In genomic region chr5:6701500-6701899, GRCh38 we compare ENCODE assay signal across 23 cellular contexts.
"Had no signal": no experiment of that assay in that cellular context is flagged by ENCODE, and none has a peak within 500 bp of the region (broad histone marks: within the 10 kb centered on the region; RNA-seq: fewer than 3 reads in every experiment).

No MANE protein-coding gene starts in this region.

- H3K27ac ChIP-seq: dorsolateral prefrontal cortex, hepatocyte, left ventricle myocardium inferior, lower lobe of right lung, neutrophil, right atrium auricular region, sigmoid colon, skin epidermis, testis, tibial nerve, upper lobe of right lung had no signal

- DNase-seq: cortex of kidney; dorsolateral prefrontal cortex; effector CD8-positive, alpha-beta T cell; kidney; left cardiac atrium; left ventricle myocardium inferior; lower lobe of right lung; mesenchymal stem cell; midbrain; posterior cingulate gyrus; sigmoid colon; stimulated activated CD4-positive, alpha-beta T cell treated with anti-CD3 and anti-CD28 coated beads, Interleukin-2, amount 100 ng/mL, for 24 hours; stimulated activated CD4-positive, alpha-beta T cell treated with anti-CD3 and anti-CD28 coated beads, Interleukin-4, amount 100 ng/mL, for 4 hours; stimulated activated naive B cell treated with anti-CD40 and anti-IgM and Interleukin-4, amounts not matched to agents 10 μg/mL and 1 μg/mL and 100 μg/mL, for 72 hours; stimulated activated naive CD8-positive, alpha-beta T cell treated with anti-CD3 and anti-CD28 coated beads, Interleukin-15, amount 100 ng/mL, for 72 hours; testis; upper lobe of right lung had no signal

- ATAC-seq: left cardiac atrium; lower lobe of right lung; natural killer cell treated with Interleukin-12 subunit alpha and Interleukin-12 subunit beta and Interleukin-15 and Interleukin-18, amount 100 ng/mL, for 72 hours; stimulated activated naive B cell treated with anti-CD40 and anti-IgM and Interleukin-4, amounts not matched to agents 10 μg/mL and 1 μg/mL and 100 μg/mL, for 72 hours; stimulated activated naive CD8-positive, alpha-beta T cell treated with anti-CD3 and anti-CD28 coated beads, Interleukin-15, amount 100 ng/mL, for 72 hours; upper lobe of right lung had no signal

- H2AFZ ChIP-seq: hepatocyte had no signal

- H3K4me2 ChIP-seq: hepatocyte had no signal

- H3K27me3 ChIP-seq: right atrium auricular region, sigmoid colon, testis had no signal

- H3K36me3 ChIP-seq: left ventricle myocardium inferior, lower lobe of right lung, neutrophil, right atrium auricular region, sigmoid colon, tibial nerve, upper lobe of right lung had no signal

- H3K4me3 ChIP-seq: dorsolateral prefrontal cortex, hepatocyte, left ventricle myocardium inferior, lower lobe of right lung, right atrium auricular region, sigmoid colon, skin epidermis, testis, tibial nerve, upper lobe of right lung had no signal

- H3K4me1 ChIP-seq: testis had no signal

- H3K9me3 ChIP-seq: left ventricle myocardium inferior, lower lobe of right lung, neutrophil, right atrium auricular region, sigmoid colon, testis, tibial nerve, upper lobe of right lung had no signal
